ENCODE assay signal across 24 cellular contexts in the genomic region with DNA sequence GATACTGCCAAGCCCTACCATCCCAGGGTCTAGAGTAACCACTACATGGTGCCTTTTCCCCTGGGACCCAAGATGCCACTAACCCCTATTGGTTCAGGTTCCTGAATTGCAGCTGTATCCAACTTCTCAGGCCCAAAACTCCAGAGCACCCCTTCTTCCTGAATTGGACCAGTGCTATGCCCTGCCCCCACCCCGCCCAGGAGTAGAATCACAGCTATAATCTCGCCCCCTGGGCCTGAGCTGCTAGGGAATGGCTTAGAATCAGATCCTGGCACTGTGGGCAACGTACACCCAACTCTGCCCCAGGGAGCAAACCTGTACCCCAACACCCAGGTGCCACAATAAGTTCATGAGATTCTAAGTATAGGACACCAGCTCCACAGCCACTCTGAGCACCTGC.
"Had no signal": no experiment of that assay in that cellular context is flagged by ENCODE, and none has a peak within 500 bp of the region (broad histone marks: within the 10 kb centered on the region; RNA-seq: fewer than 3 reads in every experiment).

No MANE protein-coding gene starts in this region.

- H3K36me3 Mint-ChIP-seq: activated naive CD4-positive, alpha-beta T cell treated with anti-CD3 and anti-CD28 coated beads, Interleukin-2, amount 10 ng/mL, durations not matched to agents 7 days and 5 days had no signal

- H3K27me3 Mint-ChIP-seq: activated naive CD4-positive, alpha-beta T cell treated with anti-CD3 and anti-CD28 coated beads, Interleukin-2, amount 10 ng/mL, durations not matched to agents 7 days and 5 days had no signal

- ATAC-seq: activated CD8-positive, alpha-beta T cell treated with anti-CD3 and anti-CD28 coated beads for 36 hours; K562; T-cell had no signal

- H3K27ac Mint-ChIP-seq: activated CD4-positive, alpha-beta T cell treated with anti-CD3 and anti-CD28 coated beads, Interleukin-2, amount 10 ng/mL, durations not matched to agents 7 days and 5 days; activated CD8-positive, alpha-beta T cell treated with anti-CD3 and anti-CD28 coated beads for 36 hours; activated naive CD4-positive, alpha-beta T cell treated with anti-CD3 and anti-CD28 coated beads, Interleukin-2, amount 10 ng/mL, durations not matched to agents 7 days and 5 days; activated naive CD8-positive, alpha-beta T cell treated with anti-CD3 and anti-CD28 coated beads for 36 hours; activated T-cell treated with anti-CD3 and anti-CD28 coated beads, Interleukin-2, amount 50 U/mL, for 24 hours; T-cell had no signal

- H3K4me3 Mint-ChIP-seq: activated CD4-positive, alpha-beta T cell treated with anti-CD3 and anti-CD28 coated beads, Interleukin-2, amount 10 ng/mL, durations not matched to agents 7 days and 5 days; activated CD8-positive, alpha-beta T cell treated with anti-CD3 and anti-CD28 coated beads for 36 hours; activated naive CD4-positive, alpha-beta T cell treated with anti-CD3 and anti-CD28 coated beads, Interleukin-2, amount 10 ng/mL, durations not matched to agents 7 days and 5 days; activated naive CD8-positive, alpha-beta T cell treated with anti-CD3 and anti-CD28 coated beads for 36 hours; activated T-cell treated with anti-CD3 and anti-CD28 coated beads, Interleukin-2, amount 50 U/mL, for 24 hours; T-cell had no signal

- DNase-seq: activated CD4-positive, alpha-beta T cell treated with anti-CD3 and anti-CD28 coated beads, Interleukin-2, amount 10 ng/mL, durations not matched to agents 7 days and 5 days; activated CD4-positive, CD25-positive, alpha-beta regulatory T cell; activated CD8-positive, alpha-beta T cell treated with anti-CD3 and anti-CD28 coated beads for 36 hours; activated gamma-delta T cell treated with Interleukin-2 at 50 U/mL for 16 hours; activated naive CD4-positive, alpha-beta T cell treated with anti-CD3 and anti-CD28 coated beads, Interleukin-2, amount 10 ng/mL, durations not matched to agents 7 days and 5 days; activated naive CD8-positive, alpha-beta T cell treated with anti-CD3 and anti-CD28 coated beads for 36 hours; activated T-cell treated with anti-CD3 and anti-CD28 coated beads, Interleukin-2, amount 50 U/mL, for 24 hours; brain microvascular endothelial cell; Karpas-422; MM.1S; NCI-H1105; NCI-H1436; NCI-H1694 treated with DMSO at 0.1 percent for 48 hours; NCI-H2029 treated with DMSO at 0.1 percent for 48 hours; NCI-H345; NCI-H510A; NCI-H526 treated with DMSO at 0.1 percent for 48 hours; NK-92 treated with Interleukin-12 subunit alpha and Interleukin-12 subunit beta, amount 100 ng/mL, for 24 hours; OCI-M1; Right ventricle myocardium superior; T-helper 2 cell; T1000 had no signal

- H3K4me1 Mint-ChIP-seq: activated CD4-positive, alpha-beta T cell treated with anti-CD3 and anti-CD28 coated beads, Interleukin-2, amount 10 ng/mL, durations not matched to agents 7 days and 5 days; activated naive CD4-positive, alpha-beta T cell treated with anti-CD3 and anti-CD28 coated beads, Interleukin-2, amount 10 ng/mL, durations not matched to agents 7 days and 5 days; activated naive CD8-positive, alpha-beta T cell treated with anti-CD3 and anti-CD28 coated beads for 36 hours; T-cell had no signal
